In genomic region chr19:2224754-2225349, GRCh38 we compare ENCODE assay signal across 25 cellular contexts. TPM values are rescaled to one million over a fixed set of nuclear protein-coding genes. Genes with fewer than 3 reads are reported as not detected.
A peak's percentile ranks its signal among the peaks of the same experiment; 100 is the strongest.
DNase-seq lines count a peak whose midpoint lies in the region; ATAC-seq and TF ChIP-seq lines count a peak whose summit lies in the region.
"Had no signal": no experiment of that assay in that cellular context is flagged by ENCODE, and none has a peak within 500 bp of the region (broad histone marks: within the 10 kb centered on the region; RNA-seq: fewer than 3 reads in every experiment).

No MANE protein-coding gene starts in this region.

- no peak overlapping the region for H2AFZ ChIP-seq in GM23338

- no peak overlapping the region for H3K4me3 Mint-ChIP-seq in activated CD4-positive, alpha-beta T cell treated with anti-CD3 and anti-CD28 coated beads for 36 hours
- no peak overlapping the region for H3K4me3 Mint-ChIP-seq in GM23338
- no peak overlapping the region for H3K4me3 Mint-ChIP-seq in activated naive CD8-positive, alpha-beta T cell treated with anti-CD3 and anti-CD28 coated beads, Interleukin-2, amount 50 U/mL, for 24 hours
- H3K4me3 Mint-ChIP-seq in neural crest cell, result peak overlapping the region; percentile 44
- H3K4me3 Mint-ChIP-seq: T-helper 1 cell treated with Interleukin-12 subunit alpha and Interleukin-12 subunit beta and Interleukin-4 antibody, amounts not matched to agents 30 μg/mL and 1 μg/mL, for 36 hours had no signal

- no peak overlapping the region for H3K4me2 ChIP-seq in GM23338

- no peaks in the 10 kb centered on the region for H3K27me3 Mint-ChIP-seq in activated CD4-positive, alpha-beta T cell treated with anti-CD3 and anti-CD28 coated beads for 36 hours
- H3K27me3 Mint-ChIP-seq in GM23338 (ENCODE audit: insufficient read depth, low read depth, poor library complexity), result peaks cover 7% of the 10 kb centered on the region
- H3K27me3 Mint-ChIP-seq in activated naive CD8-positive, alpha-beta T cell treated with anti-CD3 and anti-CD28 coated beads, Interleukin-2, amount 50 U/mL, for 24 hours, result no peaks in the 10 kb centered on the region
- H3K27me3 Mint-ChIP-seq in neural crest cell (ENCODE audit: low read depth), result peaks cover 3% of the 10 kb centered on the region
- H3K27me3 Mint-ChIP-seq: progenitor cell of endocrine pancreas had no signal

- H3F3A ChIP-seq in GM23338 (replicated peaks; ENCODE audit: low read depth), result 0 out of 2 replicates have a peak, but pooled peaks cover 4% of the 10 kb centered on the region

- POLR2A ChIA-PET in activated CD4-positive, alpha-beta T cell treated with anti-CD3 and anti-CD28 coated beads for 36 hours (lab: Charles Lee), result interaction anchor here (0.6 kb wide), 2 partner anchors 50 to 87 kb away, joined by 3 to 9 read pairs; no protein-coding TSS in a partner anchor

- CTCF ChIA-PET in activated CD4-positive, alpha-beta T cell treated with anti-CD3 and anti-CD28 coated beads for 36 hours (lab: Charles Lee), result no interaction called here

- H3K27me3 ChIP-seq in GM23338 (ENCODE audit: insufficient read depth), result no peaks in the 10 kb centered on the region
- H3K27me3 ChIP-seq: upper lobe of right lung had no signal

- no peaks in the 10 kb centered on the region for H3K9me2 ChIP-seq in GM23338 (ENCODE audit: insufficient read depth)

- no peak overlapping the region for H3K4me3 ChIP-seq in GM23338
- H3K4me3 ChIP-seq: upper lobe of right lung had no signal

- no peaks in the 10 kb centered on the region for H3K4me1 ChIP-seq in GM23338 (ENCODE audit: insufficient read depth)
- H3K4me1 ChIP-seq: upper lobe of right lung had no signal

- no peaks in the 10 kb centered on the region for H3K4me1 Mint-ChIP-seq in activated CD4-positive, alpha-beta T cell treated with anti-CD3 and anti-CD28 coated beads for 36 hours
- H3K4me1 Mint-ChIP-seq in GM23338 (no peaks in the 10 kb centered on the region), neural crest cell (no peaks in the 10 kb centered on the region)
- H3K4me1 Mint-ChIP-seq in activated naive CD8-positive, alpha-beta T cell treated with anti-CD3 and anti-CD28 coated beads, Interleukin-2, amount 50 U/mL, for 24 hours, result peaks cover 9% of the 10 kb centered on the region

- no peaks in the 10 kb centered on the region for H3K9me3 Mint-ChIP-seq in activated CD4-positive, alpha-beta T cell treated with anti-CD3 and anti-CD28 coated beads for 36 hours (ENCODE audit: low read depth)
- no peaks in the 10 kb centered on the region for H3K9me3 Mint-ChIP-seq in GM23338
- H3K9me3 Mint-ChIP-seq in activated naive CD8-positive, alpha-beta T cell treated with anti-CD3 and anti-CD28 coated beads, Interleukin-2, amount 50 U/mL, for 24 hours, result no peaks in the 10 kb centered on the region
- H3K9me3 Mint-ChIP-seq in neural crest cell, result no peaks in the 10 kb centered on the region
- H3K9me3 Mint-ChIP-seq: T-helper 1 cell treated with Interleukin-12 subunit alpha and Interleukin-12 subunit beta and Interleukin-4 antibody, amounts not matched to agents 30 μg/mL and 1 μg/mL, for 36 hours had no signal

- H4K20me1 ChIP-seq in GM23338 (replicated peaks; ENCODE audit: insufficient read depth), result peaks cover 4% of the 10 kb centered on the region; the same call in 1 of the 2 replicates

- ATAC-seq in activated CD4-positive, alpha-beta T cell treated with anti-CD3 and anti-CD28 coated beads for 36 hours, result no peak
- ATAC-seq in GM23338, result no peak
- no peak for ATAC-seq in activated naive CD8-positive, alpha-beta T cell treated with anti-CD3 and anti-CD28 coated beads, Interleukin-2, amount 50 U/mL, for 24 hours
- ATAC-seq in HG02623 (IDR thresholded peaks at IDR 0.05; ENCODE audit: unreplicated experiment), result no peak
- ATAC-seq: upper lobe of right lung had no signal

- intact Hi-C loops in activated CD4-positive, alpha-beta T cell treated with anti-CD3 and anti-CD28 coated beads for 36 hours (cut with DNase I, micrococcal nuclease), result no loop called here

- peaks cover 32% of the 10 kb centered on the region for H3K36me3 Mint-ChIP-seq in activated CD4-positive, alpha-beta T cell treated with anti-CD3 and anti-CD28 coated beads for 36 hours (ENCODE audit: low read depth)
- peaks cover 32% of the 10 kb centered on the region for H3K36me3 Mint-ChIP-seq in GM23338 (ENCODE audit: low read depth)
- H3K36me3 Mint-ChIP-seq in activated naive CD8-positive, alpha-beta T cell treated with anti-CD3 and anti-CD28 coated beads, Interleukin-2, amount 50 U/mL, for 24 hours (ENCODE audit: low read depth), result peaks cover 33% of the 10 kb centered on the region
- peaks cover 6% of the 10 kb centered on the region for H3K36me3 Mint-ChIP-seq in neural crest cell (ENCODE audit: low read depth)

- DNase-seq in activated CD4-positive, alpha-beta T cell treated with anti-CD3 and anti-CD28 coated beads for 36 hours, result no peak
- no peak for DNase-seq in activated CD4-positive, alpha-beta T cell treated with anti-CD3 and anti-CD28 coated beads, Interleukin-2, amount 50 U/mL, for 4 hours
- DNase-seq in GM23338 (ENCODE audit: low spot score) (no peak), neural crest cell (ENCODE audit: low read depth, low spot score) (no peak), SKM-1 treated with dmso at 0.1 percent for 144 hours (lab: John Stamatoyannopoulos, UW; ENCODE audit: unreplicated experiment) (no peak), DMS 273 (lab: John Stamatoyannopoulos, UW; ENCODE audit: unreplicated experiment) (no peak)
- no peak for DNase-seq in activated naive CD8-positive, alpha-beta T cell treated with anti-CD3 and anti-CD28 coated beads, Interleukin-2, amount 50 U/mL, for 24 hours
- DNase-seq: activated CD4-positive, alpha-beta T cell treated with anti-CD3 and anti-CD28 coated beads for 48 hours; activated gamma-delta T cell; anterior cingulate cortex; central memory CD4-positive, alpha-beta T cell; dermis blood vessel endothelial cell; DMS79; GOT3; NCI-H1694; NCI-H526 treated with DMSO at 0.1 percent for 48 hours; upper lobe of right lung had no signal

- peak overlapping the region; percentile 19 for H3K27ac Mint-ChIP-seq in activated CD4-positive, alpha-beta T cell treated with anti-CD3 and anti-CD28 coated beads for 36 hours
- H3K27ac Mint-ChIP-seq in GM23338 (peak overlapping the region; percentile 87), neural crest cell (ENCODE audit: unreplicated experiment) (no peak overlapping the region)
- H3K27ac Mint-ChIP-seq in activated naive CD8-positive, alpha-beta T cell treated with anti-CD3 and anti-CD28 coated beads, Interleukin-2, amount 50 U/mL, for 24 hours, result peak overlapping the region; percentile 16
- H3K27ac Mint-ChIP-seq: T-helper 1 cell treated with Interleukin-12 subunit alpha and Interleukin-12 subunit beta and Interleukin-4 antibody, amounts not matched to agents 30 μg/mL and 1 μg/mL, for 36 hours had no signal

- H3K79me2 ChIP-seq in GM23338 (replicated peaks; ENCODE audit: insufficient read depth), result no peaks in the 10 kb centered on the region

- peak overlapping the region; percentile 78 for H3K27ac ChIP-seq in GM23338 (ENCODE audit: low read depth)
- H3K27ac ChIP-seq: 22Rv1, upper lobe of right lung had no signal

- H3K36me3 ChIP-seq in GM23338 (ENCODE audit: insufficient read depth), result no peaks in the 10 kb centered on the region; the same call in 1 of the 2 replicates

- no peak for TF ChIP-seq CTCF in GM23338 (conservative IDR thresholded peaks at IDR 0.05; ENCODE audit: low read depth in 2 of 2)
- no peak for TF ChIP-seq CTCF in neural crest cell (conservative IDR thresholded peaks at IDR 0.05)

TF ChIP-seq in GM23338, 12 proteins besides CTCF, POLR2A, EP300 and RAD21 (continues in another document):
- no peak for TF ChIP-seq POLR2AphosphoS5 (IDR thresholded peaks at IDR 0.05; ENCODE audit: low read depth)
- no peak for TF ChIP-seq NANOG (IDR thresholded peaks at IDR 0.05; ENCODE audit: borderline replicate concordance)
- no peak for TF ChIP-seq EZH2phosphoT487 (IDR thresholded peaks at IDR 0.05; ENCODE audit: unreplicated experiment)
- no peak for TF ChIP-seq ZNF331 (CRISPR knock-in tag; IDR thresholded peaks at IDR 0.05; ENCODE audit: low read depth)
- no peak for TF ChIP-seq EZH2 (IDR thresholded peaks at IDR 0.05; ENCODE audit: low read depth, unreplicated experiment)
- TF ChIP-seq STAT1 (IDR thresholded peaks at IDR 0.05; ENCODE audit: unreplicated experiment), result no peak
- no peak for TF ChIP-seq CREB1 (CRISPR knock-in tag; IDR thresholded peaks at IDR 0.05; ENCODE audit: low read depth)
- TF ChIP-seq ETS1 (IDR thresholded peaks at IDR 0.05), result no peak

RNA-seq across cellular contexts. Expression of gene PLEKHJ1, which starts 11.3 kb away (rescaled TPM):
- total RNA-seq in activated CD4-positive, alpha-beta T cell treated with anti-CD3 and anti-CD28 coated beads for 36 hours, result 10 to 100 TPM; 38.4 to 61.8 TPM
- 175 and 210 TPM in 2 replicates for total RNA-seq in GM23338 (2014; rRNA removed; shearing (Covaris generic))
- polyA plus RNA-seq in GM23338 (2016; fragmentation: Nextera tagmentation; extraction: Ambion mirVana), result 142 and 146 TPM in 2 replicates
- 132 and 137 TPM in 2 replicates for total RNA-seq in neural crest cell

RNA-seq across cellular contexts. Expression of gene SF3A2, which starts 11.8 kb away (rescaled TPM):
- total RNA-seq in activated CD4-positive, alpha-beta T cell treated with anti-CD3 and anti-CD28 coated beads for 36 hours, result 100 to 1,000 TPM; 146 to 192 TPM
- 79.1 and 128 TPM in 2 replicates for total RNA-seq in GM23338 (2014; rRNA removed; shearing (Covaris generic))
- 67.7 and 76.0 TPM in 2 replicates for polyA plus RNA-seq in GM23338 (2016; fragmentation: Nextera tagmentation; extraction: Ambion mirVana)
- 186 and 189 TPM in 2 replicates for total RNA-seq in neural crest cell

RNA-seq across cellular contexts. Expression of gene AMH, which starts 24.3 kb away (rescaled TPM):
- total RNA-seq in activated CD4-positive, alpha-beta T cell treated with anti-CD3 and anti-CD28 coated beads for 36 hours, result 1 to 10 TPM; 1.9 to 2.7 TPM
- 2.6 and 6.8 TPM in 2 replicates for total RNA-seq in GM23338 (2014; rRNA removed; shearing (Covaris generic))
- 1.4 and 1.9 TPM in 2 replicates for polyA plus RNA-seq in GM23338 (2016; fragmentation: Nextera tagmentation; extraction: Ambion mirVana)
- 71.6 and 79.1 TPM in 2 replicates for total RNA-seq in neural crest cell

RNA-seq across cellular contexts. Expression of gene JSRP1, which starts 31.4 kb away (rescaled TPM):
- total RNA-seq in activated CD4-positive, alpha-beta T cell treated with anti-CD3 and anti-CD28 coated beads for 36 hours, result under 1 TPM; 0.39 to 0.75 TPM
- 2.4 and 4.5 TPM in 2 replicates for total RNA-seq in GM23338 (2014; rRNA removed; shearing (Covaris generic))
- 3.1 and 3.7 TPM in 2 replicates for polyA plus RNA-seq in GM23338 (2016; fragmentation: Nextera tagmentation; extraction: Ambion mirVana)
- 0.40 and 0.71 TPM in 2 replicates for total RNA-seq in neural crest cell
- total RNA-seq: RPMI7951 had no signal

RNA-seq across cellular contexts. Expression of gene PEAK3, which starts 57.1 kb away (rescaled TPM):
- not detected for total RNA-seq in activated CD4-positive, alpha-beta T cell treated with anti-CD3 and anti-CD28 coated beads for 36 hours
- not detected in 2 replicates for total RNA-seq in GM23338 (2014; rRNA removed; shearing (Covaris generic))
- polyA plus RNA-seq in GM23338 (2016; fragmentation: Nextera tagmentation; extraction: Ambion mirVana), result not detected in 2 replicates
- not detected in 2 replicates for total RNA-seq in neural crest cell
- total RNA-seq: glomerular endothelial cell, progenitor cell of endocrine pancreas, SK-MEL-5 had no signal
- polyA plus RNA-seq: neural cell had no signal
